In genomic region chr7:129775695-129776396, GRCh38 we compare ENCODE assay signal across 1 cellular context.
TF ChIP-seq lines count a peak whose summit lies in the region.

No MANE protein-coding gene starts in this region.

TF ChIP-seq in SK-N-SH treated with all-trans-retinoic acid at 6 μM for 48 hours, 23 proteins besides CTCF, POLR2A, EP300 and RAD21 (continued from another document):
- TF ChIP-seq PATZ1 (CRISPR knock-in tag; IDR thresholded peaks at IDR 0.05; ENCODE audit: borderline replicate concordance) (no peak), SNAI2 (CRISPR knock-in tag; IDR thresholded peaks at IDR 0.05) (no peak), RARB (CRISPR knock-in tag; IDR thresholded peaks at IDR 0.05) (no peak), ZNF70 (CRISPR knock-in tag; IDR thresholded peaks at IDR 0.05) (no peak), TCF4 (CRISPR knock-in tag; IDR thresholded peaks at IDR 0.05; ENCODE audit: borderline replicate concordance) (no peak), ZFP3 (CRISPR knock-in tag; IDR thresholded peaks at IDR 0.05) (no peak), TOX (CRISPR knock-in tag; IDR thresholded peaks at IDR 0.05; ENCODE audit: borderline replicate concordance) (no peak)
- TF ChIP-seq, protein P1, sequence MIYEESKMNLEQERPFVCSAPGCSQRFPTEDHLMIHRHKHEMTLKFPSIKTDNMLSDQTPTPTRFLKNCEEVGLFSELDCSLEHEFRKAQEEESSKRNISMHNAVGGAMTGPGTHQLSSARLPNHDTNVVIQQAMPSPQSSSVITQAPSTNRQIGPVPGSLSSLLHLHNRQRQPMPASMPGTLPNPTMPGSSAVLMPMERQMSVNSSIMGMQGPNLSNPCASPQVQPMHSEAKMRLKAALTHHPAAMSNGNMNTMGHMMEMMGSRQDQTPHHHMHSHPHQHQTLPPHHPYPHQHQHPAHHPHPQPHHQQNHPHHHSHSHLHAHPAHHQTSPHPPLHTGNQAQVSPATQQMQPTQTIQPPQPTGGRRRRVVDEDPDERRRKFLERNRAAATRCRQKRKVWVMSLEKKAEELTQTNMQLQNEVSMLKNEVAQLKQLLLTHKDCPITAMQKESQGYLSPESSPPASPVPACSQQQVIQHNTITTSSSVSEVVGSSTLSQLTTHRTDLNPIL (CRISPR knock-in tag; IDR thresholded peaks at IDR 0.05; ENCODE audit: low read depth): no peak
TF ChIP-seq in SK-N-SH treated with all-trans-retinoic acid at 6 μM for 48 hours: peak in this region for 0.
